ENCODE assay signal across 25 cellular contexts in genomic region chr10:5550250-5550545, GRCh38. TPM values are rescaled to one million over a fixed set of nuclear protein-coding genes. Genes with fewer than 3 reads are reported as not detected.
DNase-seq lines count a peak whose midpoint lies in the region; ATAC-seq and TF ChIP-seq lines count a peak whose summit lies in the region.
"Had no signal": no experiment of that assay in that cellular context is flagged by ENCODE, and none has a peak within 500 bp of the region (broad histone marks: within the 10 kb centered on the region; RNA-seq: fewer than 3 reads in every experiment).

No MANE protein-coding gene starts in this region.

- DNase-seq in left ventricle myocardium inferior (peak; percentile 5), Right ventricle myocardium inferior (ENCODE audit: missing footprints) (no peak), chondrocyte (ENCODE audit: low spot score) (peak; percentile 59), type B pancreatic cell (ENCODE audit: extremely low spot score, unreplicated experiment) (no peak), SK-N-DZ (ENCODE audit: low spot score) (no peak), upper lobe of left lung (no peak)
- DNase-seq: activated CD8-positive, alpha-beta T cell treated with anti-CD3 and anti-CD28 coated beads for 36 hours; activated naive CD4-positive, alpha-beta T cell treated with anti-CD3 and anti-CD28 coated beads for 36 hours; Calu3; foreskin keratinocyte; H7; hippocampal formation; MG63; NCI-H1436 treated with DMSO at 0.1 percent for 48 hours; occipital lobe; stimulated activated CD4-positive, alpha-beta T cell treated with anti-CD3 and anti-CD28 coated beads, Interleukin-15, amount 100 ng/mL, for 24 hours had no signal

- no peak overlapping the region for H3K4me3 ChIP-seq in left ventricle myocardium inferior
- no peak overlapping the region for H3K4me3 ChIP-seq in upper lobe of left lung
- H3K4me3 ChIP-seq: BLaER1 treated with 17β-estradiol and CSF1 and Interleukin-3, amounts not matched to agents 10 nM and 100 nM; MG63; right lobe of liver; vagina had no signal

- ATAC-seq in Right ventricle myocardium inferior (no peak), HG02870 (IDR thresholded peaks at IDR 0.05; ENCODE audit: unreplicated experiment) (no peak), upper lobe of left lung (ENCODE audit: low FRiP score in 2 of 2) (no peak)
- ATAC-seq: activated CD4-positive, CD25-positive, alpha-beta regulatory T cell treated with anti-CD3 and anti-CD28 coated beads, Interleukin-2, amount 50 U/mL, for 24 hours; activated CD8-positive, alpha-beta T cell treated with anti-CD3 and anti-CD28 coated beads for 36 hours; foreskin keratinocyte; right lobe of liver had no signal

- no peaks in the 10 kb centered on the region for H3K36me3 ChIP-seq in left ventricle myocardium inferior
- no peaks in the 10 kb centered on the region for H3K36me3 ChIP-seq in upper lobe of left lung
- H3K36me3 ChIP-seq: BLaER1 treated with 17β-estradiol and CSF1 and Interleukin-3, amounts not matched to agents 10 nM and 100 nM; MG63; right lobe of liver; vagina had no signal

- H3K4me1 Mint-ChIP-seq in chondrocyte (ENCODE audit: low read depth) (peaks cover 15% of the 10 kb centered on the region), nephron (peaks cover 29% of the 10 kb centered on the region), type B pancreatic cell (ENCODE audit: unreplicated experiment) (peaks cover 30% of the 10 kb centered on the region)

- TF ChIP-seq EP300 in upper lobe of left lung (IDR thresholded peaks at IDR 0.05), result no peak

- no peaks in the 10 kb centered on the region for H3K9me3 ChIP-seq in left ventricle myocardium inferior (replicated peaks)
- no peaks in the 10 kb centered on the region for H3K9me3 ChIP-seq in upper lobe of left lung
- H3K9me3 ChIP-seq: BLaER1 treated with 17β-estradiol and CSF1 and Interleukin-3, amounts not matched to agents 10 nM and 100 nM; MG63; right lobe of liver; vagina had no signal

- H3K36me3 Mint-ChIP-seq in chondrocyte (ENCODE audit: low read depth), result no peaks in the 10 kb centered on the region
- H3K36me3 Mint-ChIP-seq in nephron (ENCODE audit: low read depth), result no peaks in the 10 kb centered on the region
- H3K36me3 Mint-ChIP-seq in type B pancreatic cell, result no peaks in the 10 kb centered on the region

- WGBS in upper lobe of left lung, 2 donors, result 71 to 85% methylated on average over 1 of the region's 1 CpG

- H3K4me3 Mint-ChIP-seq in chondrocyte (ENCODE audit: unreplicated experiment), result no peak overlapping the region
- no peak overlapping the region for H3K4me3 Mint-ChIP-seq in nephron
- H3K4me3 Mint-ChIP-seq in type B pancreatic cell, result no peak overlapping the region
- H3K4me3 Mint-ChIP-seq: activated CD8-positive, alpha-beta T cell treated with anti-CD3 and anti-CD28 coated beads for 36 hours; activated naive CD4-positive, alpha-beta T cell treated with anti-CD3 and anti-CD28 coated beads for 36 hours; central memory CD8-positive, alpha-beta T cell had no signal

- H3K9me3 Mint-ChIP-seq in chondrocyte (ENCODE audit: low read depth) (no peaks in the 10 kb centered on the region), nephron (peaks cover 2% of the 10 kb centered on the region), type B pancreatic cell (no peaks in the 10 kb centered on the region)
- H3K9me3 Mint-ChIP-seq: activated CD8-positive, alpha-beta T cell treated with anti-CD3 and anti-CD28 coated beads for 36 hours; activated naive CD4-positive, alpha-beta T cell treated with anti-CD3 and anti-CD28 coated beads for 36 hours; central memory CD8-positive, alpha-beta T cell had no signal

- TF ChIP-seq CTCF in left ventricle myocardium inferior (IDR thresholded peaks at IDR 0.05; ENCODE audit: borderline replicate concordance) (no peak), chondrocyte (IDR thresholded peaks at IDR 0.05) (no peak), nephron (IDR thresholded peaks at IDR 0.05; ENCODE audit: unreplicated experiment in 3 of 3) (no peak), type B pancreatic cell (conservative IDR thresholded peaks at IDR 0.05) (no peak), upper lobe of left lung (IDR thresholded peaks at IDR 0.05) (no peak)

- H3K4me1 ChIP-seq in left ventricle myocardium inferior (peaks cover 36% of the 10 kb centered on the region), upper lobe of left lung (peaks cover 36 to 64% (median 51%) of the 10 kb centered on the region in 4 donors)

- H3K27ac ChIP-seq in left ventricle myocardium inferior (replicated peaks) (no peak overlapping the region), upper lobe of left lung (peak overlapping the region in 1 of 4 donors; percentile 86)
- H3K27ac ChIP-seq: BLaER1 treated with 17β-estradiol and CSF1 and Interleukin-3, amounts not matched to agents 10 nM and 100 nM; right lobe of liver; vagina had no signal

- intact Hi-C loops in left ventricle myocardium inferior (cut with micrococcal nuclease) (no loop called here), Right ventricle myocardium inferior (cut with DNase I) (no loop called here)

- no peaks in the 10 kb centered on the region for H3K27me3 Mint-ChIP-seq in chondrocyte (ENCODE audit: low read depth)
- no peaks in the 10 kb centered on the region for H3K27me3 Mint-ChIP-seq in nephron (ENCODE audit: low read depth)
- peaks cover 2% of the 10 kb centered on the region for H3K27me3 Mint-ChIP-seq in type B pancreatic cell
- H3K27me3 Mint-ChIP-seq: activated CD8-positive, alpha-beta T cell treated with anti-CD3 and anti-CD28 coated beads for 36 hours had no signal

- H3K27me3 ChIP-seq in left ventricle myocardium inferior (ENCODE audit: low read depth), result peaks cover 16% of the 10 kb centered on the region
- H3K27me3 ChIP-seq in upper lobe of left lung, result no peaks in the 10 kb centered on the region
- H3K27me3 ChIP-seq: BLaER1 treated with 17β-estradiol and CSF1 and Interleukin-3, amounts not matched to agents 10 nM and 100 nM; foreskin keratinocyte; MG63; right lobe of liver; vagina had no signal

- H3K27ac Mint-ChIP-seq in chondrocyte (ENCODE audit: unreplicated experiment), result no peak overlapping the region
- H3K27ac Mint-ChIP-seq in nephron, result peak overlapping the region; percentile 36 to 75 (median 53)
- peak overlapping the region; percentile 76 for H3K27ac Mint-ChIP-seq in type B pancreatic cell
- H3K27ac Mint-ChIP-seq: activated CD8-positive, alpha-beta T cell treated with anti-CD3 and anti-CD28 coated beads for 36 hours; activated naive CD4-positive, alpha-beta T cell treated with anti-CD3 and anti-CD28 coated beads for 36 hours had no signal

- no peak for TF ChIP-seq POLR2A in upper lobe of left lung (IDR thresholded peaks at IDR 0.05)

RNA-seq across cellular contexts. Expression of gene CALML3, which starts 25.4 kb away (rescaled TPM):
- total RNA-seq in left ventricle myocardium inferior, result not detected
- total RNA-seq in Right ventricle myocardium inferior, result not detected
- not detected in 3 replicates for total RNA-seq in chondrocyte
- total RNA-seq in type B pancreatic cell (ENCODE audit: low replicate concordance), result not detected in 2 replicates
- not detected in 2 replicates for polyA plus RNA-seq in SK-N-DZ (2014; cell fraction: cytosol; rRNA removed)
- polyA plus RNA-seq in SK-N-DZ (2014; cell fraction: nucleus; rRNA removed), result not detected in 2 replicates
- total RNA-seq in upper lobe of left lung, result not detected
- total RNA-seq: activated CD8-positive, alpha-beta T cell treated with anti-CD3 and anti-CD28 coated beads for 36 hours; activated naive CD4-positive, alpha-beta T cell treated with anti-CD3 and anti-CD28 coated beads for 36 hours; Calu3; epithelial cell of proximal tubule; H7; occipital lobe; RPMI7951 had no signal

RNA-seq across cellular contexts. Expression of gene CALML5, which starts 50.8 kb away (rescaled TPM):
- total RNA-seq in left ventricle myocardium inferior (not detected), Right ventricle myocardium inferior (not detected), chondrocyte (not detected in 3 replicates), type B pancreatic cell (ENCODE audit: low replicate concordance) (not detected in 2 replicates), upper lobe of left lung (not detected)
- not detected in 2 replicates for polyA plus RNA-seq in SK-N-DZ (2014; cell fraction: cytosol; rRNA removed)
- not detected in 2 replicates for polyA plus RNA-seq in SK-N-DZ (2014; cell fraction: nucleus; rRNA removed)
- total RNA-seq: activated CD8-positive, alpha-beta T cell treated with anti-CD3 and anti-CD28 coated beads for 36 hours; activated naive CD4-positive, alpha-beta T cell treated with anti-CD3 and anti-CD28 coated beads for 36 hours; Calu3; epithelial cell of proximal tubule; H7; occipital lobe; right lobe of liver; RPMI7951 had no signal

Comparison
In these comparisons a context has a peak if more than half of its experiments do, and no peak if none do; other contexts are left out.
1. DNase-seq: peak in left ventricle myocardium inferior (single experiment) and chondrocyte (single experiment); none in Right ventricle myocardium inferior (single experiment), type B pancreatic cell (single experiment), SK-N-DZ (single experiment) and upper lobe of left lung (0 of 2).